ENCODE assay signal across 11 cellular contexts in genomic region chr2:189254268-189254883, GRCh38.
A peak's percentile ranks its signal among the peaks of the same experiment; 100 is the strongest.
DNase-seq lines count a peak whose midpoint lies in the region; ATAC-seq and TF ChIP-seq lines count a peak whose summit lies in the region.
"Had no signal": no experiment of that assay in that cellular context is flagged by ENCODE, and none has a peak within 500 bp of the region (broad histone marks: within the 10 kb centered on the region; RNA-seq: fewer than 3 reads in every experiment).

No MANE protein-coding gene starts in this region.

- in situ Hi-C loops in KBM-7 (cut with MboI; ENCODE audit: low pct_unique_long_range_greater_than_20kb, low sequenced_read_pairs), result no loop called here

- POLR2A ChIA-PET in HEK293 (lab: Yijun Ruan, JAX), result no interaction called here
- POLR2A ChIA-PET in activated CD4-positive, alpha-beta T cell treated with anti-CD3 and anti-CD28 coated beads, Interleukin-2, amount 10 ng/mL, durations not matched to agents 7 days and 5 days (lab: Charles Lee), result no interaction called here

- no peaks in the 10 kb centered on the region for H3K27me3 Mint-ChIP-seq in activated CD4-positive, alpha-beta T cell treated with anti-CD3 and anti-CD28 coated beads, Interleukin-2, amount 10 ng/mL, durations not matched to agents 7 days and 5 days

- H3K27me3 ChIP-seq in body of pancreas (no peaks in the 10 kb centered on the region), right cardiac atrium (ENCODE audit: control insufficient read depth, insufficient read depth) (no peaks in the 10 kb centered on the region)

- H3K4me1 ChIP-seq in HEK293 (ENCODE audit: control insufficient read depth, insufficient read depth, low read length) (no peaks in the 10 kb centered on the region), body of pancreas (no peaks in the 10 kb centered on the region), right cardiac atrium (ENCODE audit: control insufficient read depth, insufficient read depth, low read length) (peaks cover 3% of the 10 kb centered on the region)

- no peaks in the 10 kb centered on the region for H3K9me3 ChIP-seq in HEK293 (ENCODE audit: control insufficient read depth, insufficient read depth, low read depth, low read length)
- no peaks in the 10 kb centered on the region for H3K9me3 ChIP-seq in body of pancreas
- no peaks in the 10 kb centered on the region for H3K9me3 ChIP-seq in right cardiac atrium (ENCODE audit: control insufficient read depth, low read length)

- no peaks in the 10 kb centered on the region for H3K36me3 Mint-ChIP-seq in stimulated activated effector memory CD8-positive, alpha-beta T cell treated with anti-CD3 and anti-CD28 coated beads, Interleukin-12 subunit alpha, Interleukin-12 subunit beta, amount 100 ng/mL, for 72 hours
- no peaks in the 10 kb centered on the region for H3K36me3 Mint-ChIP-seq in activated CD4-positive, alpha-beta T cell treated with anti-CD3 and anti-CD28 coated beads, Interleukin-2, amount 10 ng/mL, durations not matched to agents 7 days and 5 days (ENCODE audit: low read depth)

- TF ChIP-seq POLR2A in body of pancreas (IDR thresholded peaks at IDR 0.05), result no peak

- intact Hi-C loops in body of pancreas (cut with DNase I), result no loop called here
- intact Hi-C loops in right cardiac atrium (cut with DNase I), result no loop called here

- H3K27ac ChIP-seq in HEK293 (ENCODE audit: extremely low read depth, low read depth, low read length) (no peak overlapping the region), body of pancreas (no peak overlapping the region), right cardiac atrium (ENCODE audit: low read length) (no peak overlapping the region)
- H3K27ac ChIP-seq: KMS-11 had no signal

- no peak overlapping the region for H3K4me3 Mint-ChIP-seq in stimulated activated effector memory CD8-positive, alpha-beta T cell treated with anti-CD3 and anti-CD28 coated beads, Interleukin-12 subunit alpha, Interleukin-12 subunit beta, amount 100 ng/mL, for 72 hours
- H3K4me3 Mint-ChIP-seq in activated CD4-positive, alpha-beta T cell treated with anti-CD3 and anti-CD28 coated beads, Interleukin-2, amount 10 ng/mL, durations not matched to agents 7 days and 5 days, result no peak overlapping the region
- H3K4me3 Mint-ChIP-seq: T-helper 1 cell treated with Interleukin-12 subunit alpha and Interleukin-12 subunit beta and Interleukin-4 antibody, amounts not matched to agents 30 μg/mL and 1 μg/mL, for 36 hours had no signal

- no peak for TF ChIP-seq CTCF in HEK293 (tag by site-specific recombination; IDR thresholded peaks at IDR 0.05)
- no peak for TF ChIP-seq CTCF in body of pancreas (IDR thresholded peaks at IDR 0.05)

- H3K36me3 ChIP-seq in HEK293 (ENCODE audit: control insufficient read depth in 2 of 2, insufficient read depth in 1 of 2, low read length in 2 of 2) (no peaks in the 10 kb centered on the region), body of pancreas (replicated peaks in 1 of 2; ENCODE audit: insufficient read depth in 1 of 2, low read depth in 2 of 2) (no peaks in the 10 kb centered on the region)

- ATAC-seq in body of pancreas (no peak), right cardiac atrium (peak; percentile 77 to 81), GM18517 (IDR thresholded peaks at IDR 0.05; ENCODE audit: unreplicated experiment) (no peak)
- ATAC-seq in stimulated activated effector memory CD8-positive, alpha-beta T cell treated with anti-CD3 and anti-CD28 coated beads, Interleukin-12 subunit alpha, Interleukin-12 subunit beta, amount 100 ng/mL, for 72 hours, result peak; percentile 39
- ATAC-seq: HCT116 had no signal

- H3K4me3 ChIP-seq in HEK293 (ENCODE audit: low read depth, low read length) (no peak overlapping the region), body of pancreas (no peak overlapping the region), right cardiac atrium (ENCODE audit: low read length) (no peak overlapping the region)

- CTCF ChIA-PET in HEK293 (lab: Yijun Ruan, JAX), result no interaction called here
- CTCF ChIA-PET in activated CD4-positive, alpha-beta T cell treated with anti-CD3 and anti-CD28 coated beads, Interleukin-2, amount 10 ng/mL, durations not matched to agents 7 days and 5 days (lab: Charles Lee), result no interaction called here

- H3K27ac Mint-ChIP-seq in stimulated activated effector memory CD8-positive, alpha-beta T cell treated with anti-CD3 and anti-CD28 coated beads, Interleukin-12 subunit alpha, Interleukin-12 subunit beta, amount 100 ng/mL, for 72 hours, result no peak overlapping the region
- H3K27ac Mint-ChIP-seq in activated CD4-positive, alpha-beta T cell treated with anti-CD3 and anti-CD28 coated beads, Interleukin-2, amount 10 ng/mL, durations not matched to agents 7 days and 5 days, result no peak overlapping the region
- H3K27ac Mint-ChIP-seq: T-helper 1 cell treated with Interleukin-12 subunit alpha and Interleukin-12 subunit beta and Interleukin-4 antibody, amounts not matched to agents 30 μg/mL and 1 μg/mL, for 36 hours had no signal

- peak in 3 of 4 donors; percentile 5 to 14 (median 12) for DNase-seq in body of pancreas
- peak; percentile 61 to 77 (median 69) for DNase-seq in right cardiac atrium
- no peak for DNase-seq in stimulated activated effector memory CD8-positive, alpha-beta T cell treated with anti-CD3 and anti-CD28 coated beads, Interleukin-12 subunit alpha, Interleukin-12 subunit beta, amount 100 ng/mL, for 72 hours (ENCODE audit: low spot score in 2 of 2)
- DNase-seq in KBM-7, result no peak
- DNase-seq in NCI-H1436 treated with DMSO at 0.1 percent for 48 hours (lab: John Stamatoyannopoulos, UW), result no peak
- no peak for DNase-seq in activated CD4-positive, alpha-beta T cell treated with anti-CD3 and anti-CD28 coated beads, Interleukin-2, amount 10 ng/mL, durations not matched to agents 7 days and 5 days

- WGBS in body of pancreas, 2 donors, result 84 to 90% methylated on average over 3 to 4 of the region's 4 CpGs
- WGBS in right cardiac atrium, result 51% methylated on average over 4 of the region's 4 CpGs

- H3K9me3 Mint-ChIP-seq in stimulated activated effector memory CD8-positive, alpha-beta T cell treated with anti-CD3 and anti-CD28 coated beads, Interleukin-12 subunit alpha, Interleukin-12 subunit beta, amount 100 ng/mL, for 72 hours, result no peaks in the 10 kb centered on the region
- no peaks in the 10 kb centered on the region for H3K9me3 Mint-ChIP-seq in activated CD4-positive, alpha-beta T cell treated with anti-CD3 and anti-CD28 coated beads, Interleukin-2, amount 10 ng/mL, durations not matched to agents 7 days and 5 days
- H3K9me3 Mint-ChIP-seq: T-helper 1 cell treated with Interleukin-12 subunit alpha and Interleukin-12 subunit beta and Interleukin-4 antibody, amounts not matched to agents 30 μg/mL and 1 μg/mL, for 36 hours had no signal

- H3K4me1 Mint-ChIP-seq in stimulated activated effector memory CD8-positive, alpha-beta T cell treated with anti-CD3 and anti-CD28 coated beads, Interleukin-12 subunit alpha, Interleukin-12 subunit beta, amount 100 ng/mL, for 72 hours, result no peaks in the 10 kb centered on the region
- H3K4me1 Mint-ChIP-seq in activated CD4-positive, alpha-beta T cell treated with anti-CD3 and anti-CD28 coated beads, Interleukin-2, amount 10 ng/mL, durations not matched to agents 7 days and 5 days, result no peaks in the 10 kb centered on the region

TF ChIP-seq in HEK293, 187 proteins besides CTCF, POLR2A, EP300 and RAD21:
- TF ChIP-seq ZBTB20 (tag by site-specific recombination; IDR thresholded peaks at IDR 0.05), result peak; percentile 62; the same call in 1 of the 2 replicates
- no peak for TF ChIP-seq EGR2 (tag by site-specific recombination; IDR thresholded peaks at IDR 0.05; ENCODE audit: low read depth)

Comparison
In these comparisons a context has a peak if more than half of its experiments do, and no peak if none do; other contexts are left out.
1. ATAC-seq: peak in right cardiac atrium (2 of 2) and stimulated activated effector memory CD8-positive, alpha-beta T cell treated with anti-CD3 and anti-CD28 coated beads, Interleukin-12 subunit alpha, Interleukin-12 subunit beta, amount 100 ng/mL, for 72 hours (single experiment); none in body of pancreas (single experiment) and GM18517 (single experiment).
2. DNase-seq: peak in body of pancreas (3 of 4) and right cardiac atrium (3 of 3); none in stimulated activated effector memory CD8-positive, alpha-beta T cell treated with anti-CD3 and anti-CD28 coated beads, Interleukin-12 subunit alpha, Interleukin-12 subunit beta, amount 100 ng/mL, for 72 hours (0 of 2), KBM-7 (single experiment), NCI-H1436 treated with DMSO at 0.1 percent for 48 hours (single experiment) and activated CD4-positive, alpha-beta T cell treated with anti-CD3 and anti-CD28 coated beads, Interleukin-2, amount 10 ng/mL, durations not matched to agents 7 days and 5 days (single experiment).